ENCODE assay signal across 11 cellular contexts in genomic region chr5:163755505-163755904, GRCh38.
"Had no signal": no experiment of that assay in that cellular context is flagged by ENCODE, and none has a peak within 500 bp of the region (broad histone marks: within the 10 kb centered on the region; RNA-seq: fewer than 3 reads in every experiment).

No MANE protein-coding gene starts in this region.

- H2AFZ ChIP-seq: GM23248, GM23338 had no signal

- H3K4me1 Mint-ChIP-seq: GM23338 had no signal

- H3K27ac ChIP-seq: GM23248 had no signal

- H3K4me3 ChIP-seq: GM23248, GM23338, HAP-1 had no signal

- ATAC-seq: GM23338, HCT116 had no signal

- H3K9ac ChIP-seq: GM23248 had no signal

- H3K4me2 ChIP-seq: GM23338 had no signal

- H3K4me1 ChIP-seq: HAP-1 had no signal

- H3K9me3 ChIP-seq: HAP-1 had no signal

- H3K27ac Mint-ChIP-seq: GM23338, H9, HFFc6 had no signal

- H3K9me3 Mint-ChIP-seq: H9 had no signal

- H3K36me3 ChIP-seq: HAP-1 had no signal

- H3K4me3 Mint-ChIP-seq: GM23338, H9, HFFc6 had no signal

- FAIRE-seq: H1, H54 had no signal

- DNase-seq: GM23248, GOT3, H7, H9, HCEC 1CT, HFFc6 had no signal
